12 cellular contexts compared by ENCODE assay signal in genomic region chr3:72473156-72473555, GRCh38. TPM values are rescaled to one million over a fixed set of nuclear protein-coding genes. Genes with fewer than 3 reads are reported as not detected.
A peak's percentile ranks its signal among the peaks of the same experiment; 100 is the strongest.
DNase-seq lines count a peak whose midpoint lies in the region; ATAC-seq and TF ChIP-seq lines count a peak whose summit lies in the region.
"Had no signal": no experiment of that assay in that cellular context is flagged by ENCODE, and none has a peak within 500 bp of the region (broad histone marks: within the 10 kb centered on the region; RNA-seq: fewer than 3 reads in every experiment).

No MANE protein-coding gene starts in this region.

- H3K4me2 ChIP-seq in mesendoderm (ENCODE audit: low read length): no peak overlapping the region

- peak; percentile 71 for ATAC-seq in activated CD8-positive, alpha-beta T cell treated with anti-CD3 and anti-CD28 coated beads for 36 hours
- ATAC-seq in activated CD8-positive, alpha-beta T cell treated with anti-CD3 and anti-CD28 coated beads, Interleukin-2, amount 10 ng/mL, durations not matched to agents 7 days and 5 days: no peak
- peak; percentile 89 for ATAC-seq in GM21529 (IDR thresholded peaks at IDR 0.05; ENCODE audit: unreplicated experiment)
- peak; percentile 89 for ATAC-seq in HG03097 (IDR thresholded peaks at IDR 0.05; ENCODE audit: low FRiP score, unreplicated experiment)
- ATAC-seq in lower lobe of right lung: no peak

- H3K4ac ChIP-seq in mesendoderm (ENCODE audit: low read depth, low read length): no peak overlapping the region

- H3K4me3 ChIP-seq in mesendoderm (ENCODE audit: low read length) (no peak overlapping the region), lower lobe of right lung (no peak overlapping the region)
- H3K4me3 ChIP-seq: SK-N-MC had no signal

- no peak overlapping the region for H3K18ac ChIP-seq in mesendoderm (ENCODE audit: low read length)

- peaks cover 20% of the 10 kb centered on the region for H3K4me1 Mint-ChIP-seq in activated CD8-positive, alpha-beta T cell treated with anti-CD3 and anti-CD28 coated beads for 36 hours (ENCODE audit: low read depth)
- H3K4me1 Mint-ChIP-seq in activated CD8-positive, alpha-beta T cell treated with anti-CD3 and anti-CD28 coated beads, Interleukin-2, amount 10 ng/mL, durations not matched to agents 7 days and 5 days (ENCODE audit: low read depth): peaks cover 9% of the 10 kb centered on the region
- H3K4me1 Mint-ChIP-seq in dendritic cell treated with granulocyte-macrophage colony-stimulating factor and Interleukin-4, amounts not matched to agents 40 ng/mL and 50 ng/mL, for 4 days (ENCODE audit: low read depth): peaks cover 21% of the 10 kb centered on the region

- POLR2A ChIA-PET in activated CD8-positive, alpha-beta T cell treated with anti-CD3 and anti-CD28 coated beads for 36 hours (lab: Charles Lee): no interaction called here
- POLR2A ChIA-PET in activated CD8-positive, alpha-beta T cell treated with anti-CD3 and anti-CD28 coated beads, Interleukin-2, amount 10 ng/mL, durations not matched to agents 7 days and 5 days (lab: Charles Lee): interaction anchor here (1.2 kb wide), 1 partner anchor 15 kb away, joined by 5 read pairs; no protein-coding TSS in a partner anchor

- peak overlapping the region; percentile 73 for H3K27ac Mint-ChIP-seq in activated CD8-positive, alpha-beta T cell treated with anti-CD3 and anti-CD28 coated beads for 36 hours
- H3K27ac Mint-ChIP-seq in activated CD8-positive, alpha-beta T cell treated with anti-CD3 and anti-CD28 coated beads, Interleukin-2, amount 10 ng/mL, durations not matched to agents 7 days and 5 days: no peak overlapping the region
- H3K27ac Mint-ChIP-seq in dendritic cell treated with granulocyte-macrophage colony-stimulating factor and Interleukin-4, amounts not matched to agents 40 ng/mL and 50 ng/mL, for 4 days: peak overlapping the region; percentile 22

- no peak overlapping the region for H2BK120ac ChIP-seq in mesendoderm (ENCODE audit: low read depth, low read length)

- no peak overlapping the region for H2BK15ac ChIP-seq in mesendoderm (replicated peaks; ENCODE audit: low read depth)

- no peak overlapping the region for H4K5ac ChIP-seq in mesendoderm (ENCODE audit: low read length)

- no peaks in the 10 kb centered on the region for H3K79me2 ChIP-seq in mesendoderm (ENCODE audit: control insufficient read depth, insufficient read depth, low read length)

- CTCF ChIA-PET in activated CD8-positive, alpha-beta T cell treated with anti-CD3 and anti-CD28 coated beads for 36 hours (lab: Charles Lee): interaction anchor here (1.4 to 1.5 kb wide), 2 partner anchors 10 to 12 kb away, joined by 3 read pairs; no protein-coding TSS in a partner anchor
- CTCF ChIA-PET in activated CD8-positive, alpha-beta T cell treated with anti-CD3 and anti-CD28 coated beads, Interleukin-2, amount 10 ng/mL, durations not matched to agents 7 days and 5 days (lab: Charles Lee): interaction anchor here (0.8 to 1.7 kb wide), 3 partner anchors 9 to 349 kb away, joined by 3 to 6 read pairs (median 3); no protein-coding TSS in a partner anchor

- H3K4me3 Mint-ChIP-seq in activated CD8-positive, alpha-beta T cell treated with anti-CD3 and anti-CD28 coated beads for 36 hours: no peak overlapping the region
- no peak overlapping the region for H3K4me3 Mint-ChIP-seq in activated CD8-positive, alpha-beta T cell treated with anti-CD3 and anti-CD28 coated beads, Interleukin-2, amount 10 ng/mL, durations not matched to agents 7 days and 5 days
- no peak overlapping the region for H3K4me3 Mint-ChIP-seq in dendritic cell treated with granulocyte-macrophage colony-stimulating factor and Interleukin-4, amounts not matched to agents 40 ng/mL and 50 ng/mL, for 4 days

- H3K9me3 Mint-ChIP-seq in activated CD8-positive, alpha-beta T cell treated with anti-CD3 and anti-CD28 coated beads for 36 hours: no peaks in the 10 kb centered on the region
- no peaks in the 10 kb centered on the region for H3K9me3 Mint-ChIP-seq in activated CD8-positive, alpha-beta T cell treated with anti-CD3 and anti-CD28 coated beads, Interleukin-2, amount 10 ng/mL, durations not matched to agents 7 days and 5 days (ENCODE audit: insufficient read depth)
- H3K9me3 Mint-ChIP-seq in dendritic cell treated with granulocyte-macrophage colony-stimulating factor and Interleukin-4, amounts not matched to agents 40 ng/mL and 50 ng/mL, for 4 days: no peaks in the 10 kb centered on the region

- no peak overlapping the region for H3K9ac ChIP-seq in mesendoderm (ENCODE audit: low read length)

- H3K79me1 ChIP-seq in mesendoderm (ENCODE audit: low read length): no peaks in the 10 kb centered on the region

- no peak overlapping the region for H3K56ac ChIP-seq in mesendoderm (ENCODE audit: low read length)

- H3K9me3 ChIP-seq in lower lobe of right lung: no peaks in the 10 kb centered on the region

- H3K4me1 ChIP-seq in mesendoderm (ENCODE audit: control insufficient read depth, low read depth, low read length) (no peaks in the 10 kb centered on the region), lower lobe of right lung (no peaks in the 10 kb centered on the region)

- H3K36me3 ChIP-seq in mesendoderm (ENCODE audit: control insufficient read depth, insufficient read depth, low read length) (no peaks in the 10 kb centered on the region), lower lobe of right lung (no peaks in the 10 kb centered on the region)

- H2BK5ac ChIP-seq in mesendoderm (ENCODE audit: low read length): no peak overlapping the region

- DNase-seq in activated CD8-positive, alpha-beta T cell treated with anti-CD3 and anti-CD28 coated beads for 36 hours: no peak
- no peak for DNase-seq in activated CD8-positive, alpha-beta T cell treated with anti-CD3 and anti-CD28 coated beads, Interleukin-2, amount 10 ng/mL, durations not matched to agents 7 days and 5 days
- DNase-seq in mesendoderm (no peak), lower lobe of right lung (no peak), hippocampal formation (lab: John Stamatoyannopoulos, UW) (no peak)
- DNase-seq: activated CD4-positive, alpha-beta T cell treated with anti-CD3 and anti-CD28 coated beads for 48 hours; aorta; Karpas-422 had no signal

- TF ChIP-seq CTCF in activated CD8-positive, alpha-beta T cell treated with anti-CD3 and anti-CD28 coated beads for 36 hours (IDR thresholded peaks at IDR 0.05): no peak
- TF ChIP-seq CTCF in lower lobe of right lung (IDR thresholded peaks at IDR 0.05): no peak

- H4K8ac ChIP-seq in mesendoderm (ENCODE audit: low read depth, low read length): no peak overlapping the region

- no peaks in the 10 kb centered on the region for H3K27me3 Mint-ChIP-seq in activated CD8-positive, alpha-beta T cell treated with anti-CD3 and anti-CD28 coated beads for 36 hours
- no peaks in the 10 kb centered on the region for H3K27me3 Mint-ChIP-seq in activated CD8-positive, alpha-beta T cell treated with anti-CD3 and anti-CD28 coated beads, Interleukin-2, amount 10 ng/mL, durations not matched to agents 7 days and 5 days (ENCODE audit: low read depth)
- no peaks in the 10 kb centered on the region for H3K27me3 Mint-ChIP-seq in dendritic cell treated with granulocyte-macrophage colony-stimulating factor and Interleukin-4, amounts not matched to agents 40 ng/mL and 50 ng/mL, for 4 days

- no CpG with 5 or more reads among the region's 5 CpGs for WGBS in mesendoderm (ENCODE audit: extremely low coverage, insufficient coverage, low lambda C conversion rate)

- no peak overlapping the region for H2AK5ac ChIP-seq in mesendoderm (ENCODE audit: low read length)

- H3K27me3 ChIP-seq in mesendoderm (ENCODE audit: insufficient read depth, low read length, poor library complexity) (no peaks in the 10 kb centered on the region), lower lobe of right lung (ENCODE audit: low read depth) (no peaks in the 10 kb centered on the region)

- no peak overlapping the region for H3K23ac ChIP-seq in mesendoderm (ENCODE audit: low read length)

- no peak overlapping the region for H3K27ac ChIP-seq in mesendoderm (ENCODE audit: low read depth, low read length)
- H3K27ac ChIP-seq in lower lobe of right lung: no peak overlapping the region
- H3K27ac ChIP-seq: SK-N-MC had no signal

- no peaks in the 10 kb centered on the region for H3K36me3 Mint-ChIP-seq in activated CD8-positive, alpha-beta T cell treated with anti-CD3 and anti-CD28 coated beads for 36 hours (ENCODE audit: low read depth)
- no peaks in the 10 kb centered on the region for H3K36me3 Mint-ChIP-seq in activated CD8-positive, alpha-beta T cell treated with anti-CD3 and anti-CD28 coated beads, Interleukin-2, amount 10 ng/mL, durations not matched to agents 7 days and 5 days (ENCODE audit: low read depth)
- no peaks in the 10 kb centered on the region for H3K36me3 Mint-ChIP-seq in dendritic cell treated with granulocyte-macrophage colony-stimulating factor and Interleukin-4, amounts not matched to agents 40 ng/mL and 50 ng/mL, for 4 days (ENCODE audit: low read depth)

- intact Hi-C loops in activated CD8-positive, alpha-beta T cell treated with anti-CD3 and anti-CD28 coated beads for 36 hours (cut with micrococcal nuclease): no loop called here
- intact Hi-C loops in dendritic cell treated with granulocyte-macrophage colony-stimulating factor and Interleukin-4, amounts not matched to agents 40 ng/mL and 50 ng/mL, for 4 days (cut with micrococcal nuclease): no loop called here
- intact Hi-C loops in lower lobe of right lung (cut with DNase I): no loop called here

RNA-seq across cellular contexts. Expression of gene RYBP, which starts 26.7 kb away (rescaled TPM):
- 10 to 100 TPM; 19.1 to 19.4 TPM for total RNA-seq in activated CD8-positive, alpha-beta T cell treated with anti-CD3 and anti-CD28 coated beads for 36 hours
- 1 to 10 TPM; 9.1 to 9.3 TPM for total RNA-seq in activated CD8-positive, alpha-beta T cell treated with anti-CD3 and anti-CD28 coated beads, Interleukin-2, amount 10 ng/mL, durations not matched to agents 7 days and 5 days
- 29.3 TPM for polyA plus RNA-seq in mesendoderm (2013, experiment 1 of 2)
- 29.8 TPM for polyA plus RNA-seq in mesendoderm (2013, experiment 2 of 2)
- total RNA-seq in lower lobe of right lung: 19.7 TPM

Comparison
In these comparisons a context has a peak if more than half of its experiments do, and no peak if none do; other contexts are left out.
1. ATAC-seq: peak in activated CD8-positive, alpha-beta T cell treated with anti-CD3 and anti-CD28 coated beads for 36 hours (single experiment), GM21529 (single experiment) and HG03097 (single experiment); none in activated CD8-positive, alpha-beta T cell treated with anti-CD3 and anti-CD28 coated beads, Interleukin-2, amount 10 ng/mL, durations not matched to agents 7 days and 5 days (single experiment) and lower lobe of right lung (0 of 2).